Comparison of ENCODE assay signal across 22 cellular contexts in genomic region chr10:10599994-10600393, GRCh38.
DNase-seq lines count a peak whose midpoint lies in the region; ATAC-seq and TF ChIP-seq lines count a peak whose summit lies in the region.
"Had no signal": no experiment of that assay in that cellular context is flagged by ENCODE, and none has a peak within 500 bp of the region (broad histone marks: within the 10 kb centered on the region; RNA-seq: fewer than 3 reads in every experiment).

No MANE protein-coding gene starts in this region.

- no peaks in the 10 kb centered on the region for H3K36me3 ChIP-seq in adrenal gland (replicated peaks in 1 of 2)

- CTCF ChIA-PET in activated naive CD4-positive, alpha-beta T cell treated with anti-CD3 and anti-CD28 coated beads for 36 hours (lab: Charles Lee): no interaction called here

- TF ChIP-seq POLR2A in NB4 (IDR thresholded peaks at IDR 0.05; ENCODE audit: extremely low read depth, insufficient read length) (no peak), adrenal gland (IDR thresholded peaks at IDR 0.05) (no peak)

- H3K36me3 Mint-ChIP-seq in activated naive CD4-positive, alpha-beta T cell treated with anti-CD3 and anti-CD28 coated beads for 36 hours (ENCODE audit: low read depth): no peaks in the 10 kb centered on the region
- no peaks in the 10 kb centered on the region for H3K36me3 Mint-ChIP-seq in stimulated activated naive B cell treated with anti-CD40 and anti-IgM and Interleukin-4, amounts not matched to agents 10 μg/mL and 1 μg/mL and 100 μg/mL, for 72 hours
- H3K36me3 Mint-ChIP-seq: CD4-positive, alpha-beta memory T cell; T-cell had no signal

- H3K27me3 ChIP-seq in adrenal gland: no peaks in the 10 kb centered on the region

- DNase-seq in activated naive CD4-positive, alpha-beta T cell treated with anti-CD3 and anti-CD28 coated beads for 36 hours: peak; percentile 11
- DNase-seq in activated naive CD4-positive, alpha-beta T cell (lab: John Stamatoyannopoulos, UW): no peak
- peak; percentile 5 for DNase-seq in NB4 (ENCODE audit: low read depth)
- DNase-seq in stimulated activated naive B cell treated with anti-CD40 and anti-IgM and Interleukin-4, amounts not matched to agents 10 μg/mL and 1 μg/mL and 100 μg/mL, for 72 hours: no peak
- no peak for DNase-seq in iPS-NIHi11 (ENCODE audit: low spot score)
- DNase-seq in adrenal gland: no peak
- DNase-seq: Calu3; CD4-positive, alpha-beta memory T cell; GF-D8; NCI-H1048; NCI-H2081; NCI-H2171 treated with DMSO at 0.1 percent for 48 hours; PC-3; SIG-M5; T-cell had no signal

- no peak overlapping the region for H3K27ac ChIP-seq in adrenal gland
- H3K27ac ChIP-seq: A549, RWPE1 had no signal

- H3K4me3 ChIP-seq in NB4 (ENCODE audit: low read depth, low read length): no peak overlapping the region
- H3K4me3 ChIP-seq in adrenal gland: no peak overlapping the region
- H3K4me3 ChIP-seq: A549, GM23338 had no signal

- no peaks in the 10 kb centered on the region for H3K4me1 ChIP-seq in adrenal gland (replicated peaks in 1 of 2)
- H3K4me1 ChIP-seq: A549 had no signal

- H3K9me3 Mint-ChIP-seq in activated naive CD4-positive, alpha-beta T cell treated with anti-CD3 and anti-CD28 coated beads for 36 hours: peaks cover 2% of the 10 kb centered on the region
- peaks cover 3 to 6% of the 10 kb centered on the region in 2 donors for H3K9me3 Mint-ChIP-seq in stimulated activated naive B cell treated with anti-CD40 and anti-IgM and Interleukin-4, amounts not matched to agents 10 μg/mL and 1 μg/mL and 100 μg/mL, for 72 hours
- H3K9me3 Mint-ChIP-seq: GM23338 had no signal

- 70 to 86% (median 83%) methylated on average over 5 of the region's 5 CpGs for WGBS in adrenal gland, 4 donors

- ATAC-seq in GM19351 (IDR thresholded peaks at IDR 0.05; ENCODE audit: unreplicated experiment) (peak; percentile 38), GM18861 (IDR thresholded peaks at IDR 0.05; ENCODE audit: unreplicated experiment) (no peak)
- ATAC-seq in stimulated activated naive B cell treated with anti-CD40 and anti-IgM and Interleukin-4, amounts not matched to agents 10 μg/mL and 1 μg/mL and 100 μg/mL, for 72 hours (replicated peaks): peak; percentile 33 to 44
- ATAC-seq: A549, GM23338, HCT116, PC-3, SK-N-SH treated with all-trans-retinoic acid at 6 μM for 48 hours, T-cell had no signal

- no peaks in the 10 kb centered on the region for H3K9me3 ChIP-seq in adrenal gland (replicated peaks in 1 of 3)
- H3K9me3 ChIP-seq: A549 had no signal

- H3K27ac Mint-ChIP-seq in activated naive CD4-positive, alpha-beta T cell treated with anti-CD3 and anti-CD28 coated beads for 36 hours: no peak overlapping the region
- H3K27ac Mint-ChIP-seq in stimulated activated naive B cell treated with anti-CD40 and anti-IgM and Interleukin-4, amounts not matched to agents 10 μg/mL and 1 μg/mL and 100 μg/mL, for 72 hours: no peak overlapping the region
- H3K27ac Mint-ChIP-seq: CD4-positive, alpha-beta memory T cell; GM23338; T-cell had no signal

- H3K27me3 Mint-ChIP-seq in activated naive CD4-positive, alpha-beta T cell treated with anti-CD3 and anti-CD28 coated beads for 36 hours (ENCODE audit: low read depth): peaks cover 12% of the 10 kb centered on the region
- peaks cover 0 to 6% of the 10 kb centered on the region in 2 donors for H3K27me3 Mint-ChIP-seq in stimulated activated naive B cell treated with anti-CD40 and anti-IgM and Interleukin-4, amounts not matched to agents 10 μg/mL and 1 μg/mL and 100 μg/mL, for 72 hours

- intact Hi-C loops in activated naive CD4-positive, alpha-beta T cell treated with anti-CD3 and anti-CD28 coated beads for 36 hours (cut with micrococcal nuclease): no loop called here
- intact Hi-C loops in adrenal gland (cut with DNase I): no loop called here

- TF ChIP-seq CTCF in NB4 (IDR thresholded peaks at IDR 0.05; ENCODE audit: low read depth, low read length) (no peak), adrenal gland (IDR thresholded peaks at IDR 0.05) (no peak)

- H3K4me3 Mint-ChIP-seq in activated naive CD4-positive, alpha-beta T cell treated with anti-CD3 and anti-CD28 coated beads for 36 hours: no peak overlapping the region
- H3K4me3 Mint-ChIP-seq in stimulated activated naive B cell treated with anti-CD40 and anti-IgM and Interleukin-4, amounts not matched to agents 10 μg/mL and 1 μg/mL and 100 μg/mL, for 72 hours: no peak overlapping the region
- H3K4me3 Mint-ChIP-seq: CD4-positive, alpha-beta memory T cell; GM23338; T-cell had no signal

- peaks cover 1% of the 10 kb centered on the region for H3K4me1 Mint-ChIP-seq in activated naive CD4-positive, alpha-beta T cell treated with anti-CD3 and anti-CD28 coated beads for 36 hours (ENCODE audit: low read depth)
- peaks cover 4 to 9% of the 10 kb centered on the region in 2 donors for H3K4me1 Mint-ChIP-seq in stimulated activated naive B cell treated with anti-CD40 and anti-IgM and Interleukin-4, amounts not matched to agents 10 μg/mL and 1 μg/mL and 100 μg/mL, for 72 hours
- H3K4me1 Mint-ChIP-seq: CD4-positive, alpha-beta memory T cell; GM23338; T-cell had no signal

Comparison
In these comparisons a context has a peak if more than half of its experiments do, and no peak if none do; other contexts are left out.
1. DNase-seq: peak in activated naive CD4-positive, alpha-beta T cell treated with anti-CD3 and anti-CD28 coated beads for 36 hours (single experiment) and NB4 (single experiment); none in activated naive CD4-positive, alpha-beta T cell (0 of 4), stimulated activated naive B cell treated with anti-CD40 and anti-IgM and Interleukin-4, amounts not matched to agents 10 μg/mL and 1 μg/mL and 100 μg/mL, for 72 hours (single experiment), iPS-NIHi11 (single experiment) and adrenal gland (0 of 7).